9 cellular contexts compared by ENCODE assay signal in the genomic region with DNA sequence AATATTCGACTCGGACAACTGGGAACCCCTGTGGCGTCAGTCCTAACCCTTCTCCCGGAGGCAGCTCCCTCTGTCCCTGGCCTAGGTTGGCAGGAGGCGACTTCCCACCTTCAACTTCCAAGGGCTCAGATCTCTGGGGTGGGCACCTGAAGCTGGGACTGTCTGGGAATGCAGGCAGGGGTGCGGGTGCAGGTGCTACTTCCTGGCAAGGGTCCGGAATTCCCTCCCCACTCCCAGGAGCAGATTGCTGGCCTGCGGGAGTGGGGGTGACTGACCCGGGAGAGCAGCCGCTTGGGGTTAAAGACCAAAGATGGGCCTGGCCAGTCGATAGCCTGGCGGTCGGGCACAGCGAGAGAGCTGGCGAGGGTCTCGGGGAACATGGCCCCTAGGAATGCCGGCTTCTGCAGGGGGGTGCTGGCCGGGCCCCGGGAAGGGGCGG. TPM values are rescaled to one million over a fixed set of nuclear protein-coding genes. Genes with fewer than 3 reads are reported as not detected.
DNase-seq lines count a peak whose midpoint lies in the region; ATAC-seq, FAIRE-seq and TF ChIP-seq lines count a peak whose summit lies in the region.
"Had no signal": no experiment of that assay in that cellular context is flagged by ENCODE, and none has a peak within 500 bp of the region (broad histone marks: within the 10 kb centered on the region; RNA-seq: fewer than 3 reads in every experiment).

No MANE protein-coding gene starts in this region.

- no peaks in the 10 kb centered on the region for H3K9me3 Mint-ChIP-seq in activated T-helper 17 cell treated with anti-CD3 and anti-CD28 coated beads, Interleukin-2, amount 50 U/mL, for 72 hours
- no peaks in the 10 kb centered on the region for H3K9me3 Mint-ChIP-seq in stimulated activated effector memory CD8-positive, alpha-beta T cell treated with anti-CD3 and anti-CD28 coated beads, Interleukin-12 subunit alpha, Interleukin-12 subunit beta, amount 100 ng/mL, for 72 hours

- no peak for TF ChIP-seq CTCF in kidney (IDR thresholded peaks at IDR 0.05; ENCODE audit: borderline replicate concordance, extremely low read depth, insufficient read depth)

- H3K36me3 ChIP-seq in HUES48 (ENCODE audit: control insufficient read depth, insufficient read depth, low read length), result peaks cover 23% of the 10 kb centered on the region
- H3K36me3 ChIP-seq in kidney (ENCODE audit: control insufficient read depth in 1 of 2, insufficient read depth in 2 of 2, low read length in 2 of 2), result no peaks in the 10 kb centered on the region

- peak overlapping the region; percentile 89 for H3K27ac Mint-ChIP-seq in activated T-helper 17 cell treated with anti-CD3 and anti-CD28 coated beads, Interleukin-2, amount 50 U/mL, for 72 hours
- H3K27ac Mint-ChIP-seq in stimulated activated effector memory CD8-positive, alpha-beta T cell treated with anti-CD3 and anti-CD28 coated beads, Interleukin-12 subunit alpha, Interleukin-12 subunit beta, amount 100 ng/mL, for 72 hours, result peak overlapping the region; percentile 78

- H3K4me1 ChIP-seq in HUES48 (ENCODE audit: control insufficient read depth, insufficient read depth, low read length), result peaks cover 66% of the 10 kb centered on the region
- H3K4me1 ChIP-seq in kidney (ENCODE audit: control insufficient read depth in 1 of 2, insufficient read depth in 1 of 2, low read depth in 1 of 2, low read length in 2 of 2), result peaks cover 7 to 15% of the 10 kb centered on the region in 2 donors

- H3K27ac ChIP-seq in HUES48 (ENCODE audit: low read depth, low read length) (peak overlapping the region; percentile 84), kidney (ENCODE audit: low read depth in 2 of 2, low read length in 2 of 2) (no peak overlapping the region)

- no peaks in the 10 kb centered on the region for H3K36me3 Mint-ChIP-seq in activated T-helper 17 cell treated with anti-CD3 and anti-CD28 coated beads, Interleukin-2, amount 50 U/mL, for 72 hours (ENCODE audit: low read depth)
- H3K36me3 Mint-ChIP-seq in stimulated activated effector memory CD8-positive, alpha-beta T cell treated with anti-CD3 and anti-CD28 coated beads, Interleukin-12 subunit alpha, Interleukin-12 subunit beta, amount 100 ng/mL, for 72 hours, result peaks cover 7% of the 10 kb centered on the region

- H3K9me3 ChIP-seq in HUES48 (ENCODE audit: control insufficient read depth, insufficient read depth, low read length) (no peaks in the 10 kb centered on the region), kidney (ENCODE audit: control insufficient read depth in 1 of 2, low read length in 2 of 2) (no peaks in the 10 kb centered on the region)

- DNase-seq in kidney, result no peak
- no peak for DNase-seq in stimulated activated effector memory CD8-positive, alpha-beta T cell treated with anti-CD3 and anti-CD28 coated beads, Interleukin-12 subunit alpha, Interleukin-12 subunit beta, amount 100 ng/mL, for 72 hours (ENCODE audit: low spot score in 2 of 2)
- no peak for DNase-seq in stimulated activated naive CD4-positive, alpha-beta T cell (lab: John Stamatoyannopoulos, UW)
- DNase-seq in HK-2 (ENCODE audit: unreplicated experiment), result no peak
- DNase-seq in NCI-H187 (lab: John Stamatoyannopoulos, UW), result no peak
- DNase-seq: cerebellar nuclear complex had no signal

- peak; percentile 34 for ATAC-seq in activated T-helper 17 cell treated with anti-CD3 and anti-CD28 coated beads, Interleukin-2, amount 50 U/mL, for 72 hours (replicated peaks)
- ATAC-seq in stimulated activated effector memory CD8-positive, alpha-beta T cell treated with anti-CD3 and anti-CD28 coated beads, Interleukin-12 subunit alpha, Interleukin-12 subunit beta, amount 100 ng/mL, for 72 hours, result peak; percentile 29

- no peaks in the 10 kb centered on the region for H3K27me3 ChIP-seq in HUES48 (ENCODE audit: control insufficient read depth, insufficient read depth, low read length)

- H3K4me3 ChIP-seq in HUES48 (ENCODE audit: low read depth, low read length) (peak overlapping the region; percentile 88), kidney (ENCODE audit: low read length in 2 of 2) (peak overlapping the region; percentile 64 to 66)

- H3K4me1 Mint-ChIP-seq in activated T-helper 17 cell treated with anti-CD3 and anti-CD28 coated beads, Interleukin-2, amount 50 U/mL, for 72 hours, result peaks cover 41% of the 10 kb centered on the region
- peaks cover 36% of the 10 kb centered on the region for H3K4me1 Mint-ChIP-seq in stimulated activated effector memory CD8-positive, alpha-beta T cell treated with anti-CD3 and anti-CD28 coated beads, Interleukin-12 subunit alpha, Interleukin-12 subunit beta, amount 100 ng/mL, for 72 hours

- H3K4me3 Mint-ChIP-seq in activated T-helper 17 cell treated with anti-CD3 and anti-CD28 coated beads, Interleukin-2, amount 50 U/mL, for 72 hours, result peak overlapping the region; percentile 87
- peak overlapping the region; percentile 83 for H3K4me3 Mint-ChIP-seq in stimulated activated effector memory CD8-positive, alpha-beta T cell treated with anti-CD3 and anti-CD28 coated beads, Interleukin-12 subunit alpha, Interleukin-12 subunit beta, amount 100 ng/mL, for 72 hours

- H3K27me3 Mint-ChIP-seq in activated T-helper 17 cell treated with anti-CD3 and anti-CD28 coated beads, Interleukin-2, amount 50 U/mL, for 72 hours, result no peaks in the 10 kb centered on the region

- intact Hi-C loops in kidney (cut with DNase I), result no loop called here

- H3K9ac ChIP-seq in HUES48 (ENCODE audit: low read depth, low read length) (peak overlapping the region; percentile 82), kidney (ENCODE audit: low read length in 2 of 2) (peak overlapping the region; percentile 56 to 70)

- no peak for FAIRE-seq in kidney (lab: Jason Lieb, UNC)

RNA-seq across cellular contexts. Expression of a gene that starts 0.4 kb away (rescaled TPM):
- 1 to 10 TPM in 1 of 2 donors, under 1 TPM in 1; 0.65 to 1.8 TPM for total RNA-seq in activated T-helper 17 cell treated with anti-CD3 and anti-CD28 coated beads, Interleukin-2, amount 50 U/mL, for 72 hours
- total RNA-seq in kidney, result 22.3 TPM
- polyA plus RNA-seq in kidney (ENCODE audit: insufficient read depth, low read depth, low replicate concordance), result 6.9 TPM

RNA-seq across cellular contexts. Expression of a gene that starts 27.1 kb away (rescaled TPM):
- total RNA-seq in activated T-helper 17 cell treated with anti-CD3 and anti-CD28 coated beads, Interleukin-2, amount 50 U/mL, for 72 hours, result 100 to 1,000 TPM; 116 to 146 TPM
- total RNA-seq in kidney, result 193 TPM
- polyA plus RNA-seq in kidney (ENCODE audit: insufficient read depth, low read depth, low replicate concordance), result 50.1 TPM

RNA-seq across cellular contexts. Expression of a gene that starts 35.0 kb away (rescaled TPM):
- not detected for total RNA-seq in activated T-helper 17 cell treated with anti-CD3 and anti-CD28 coated beads, Interleukin-2, amount 50 U/mL, for 72 hours
- not detected for total RNA-seq in kidney
- not detected for polyA plus RNA-seq in kidney (ENCODE audit: insufficient read depth, low read depth, low replicate concordance)
- total RNA-seq: left cardiac atrium had no signal

RNA-seq across cellular contexts. Expression of a gene that starts 45.8 kb away (rescaled TPM):
- 1 to 10 TPM in 1 of 2 donors, under 1 TPM in 1; 0.85 to 1.1 TPM for total RNA-seq in activated T-helper 17 cell treated with anti-CD3 and anti-CD28 coated beads, Interleukin-2, amount 50 U/mL, for 72 hours
- total RNA-seq in kidney, result 0.82 TPM
- 0.19 TPM for polyA plus RNA-seq in kidney (ENCODE audit: insufficient read depth, low read depth, low replicate concordance)
